In the genomic region with DNA sequence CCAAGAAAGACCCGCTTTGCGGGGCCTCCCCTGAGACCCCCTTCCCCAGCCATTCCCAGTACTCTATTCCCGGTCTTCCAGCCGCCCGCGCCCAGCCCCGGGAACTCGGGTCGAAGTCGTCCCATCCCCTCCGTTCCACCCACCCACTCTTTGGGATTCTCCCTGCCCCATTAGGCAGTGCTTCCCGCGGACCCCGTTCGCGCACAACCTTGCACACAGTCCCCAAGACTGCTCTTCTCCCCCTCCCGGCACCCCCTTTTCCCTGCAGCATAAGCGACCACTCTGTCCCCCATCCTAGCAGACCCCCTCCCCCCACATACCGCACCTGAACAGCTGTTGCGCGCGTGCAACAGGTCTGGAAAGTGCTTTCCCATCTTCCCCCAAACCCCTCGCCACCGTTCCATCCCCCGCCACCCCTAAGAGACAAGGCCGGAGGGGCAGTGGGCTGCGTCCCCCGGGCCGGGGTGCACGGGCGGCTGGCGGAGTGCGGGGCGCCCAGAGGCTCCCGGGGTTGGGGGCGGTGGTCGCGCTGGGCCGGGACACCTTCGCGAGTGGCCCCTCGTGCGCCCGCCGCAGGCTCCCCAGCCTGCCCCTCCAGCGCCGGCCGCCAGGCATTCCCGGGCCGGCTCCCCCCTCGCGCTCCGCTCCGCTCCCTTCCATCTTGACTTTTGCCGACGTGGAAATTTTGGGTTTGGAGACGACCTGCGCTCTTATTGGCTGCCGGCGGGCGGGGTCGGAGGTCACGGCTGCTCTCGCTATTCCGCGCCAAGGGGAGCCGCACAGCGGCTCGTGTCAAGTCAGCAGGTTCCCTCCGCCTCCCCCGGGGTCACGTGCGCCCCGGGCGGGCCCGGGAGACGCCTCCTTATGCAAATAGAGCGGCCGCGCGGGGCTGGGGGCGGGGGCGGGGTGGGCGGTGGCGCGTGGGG, we compare ENCODE assay signal across 8 cellular contexts.
A peak's percentile ranks its signal among the peaks of the same experiment; 100 is the strongest.
DNase-seq lines count a peak whose midpoint lies in the region; ATAC-seq and TF ChIP-seq lines count a peak whose summit lies in the region.

No MANE protein-coding gene starts in this region.

- peak overlapping the region; percentile 65 for H3K4me3 ChIP-seq in CD8-positive, alpha-beta T cell (ENCODE audit: low read depth, low read length)
- peak overlapping the region; percentile 44 for H3K4me3 ChIP-seq in mononuclear cell (ENCODE audit: low read length)

- H3K36me3 Mint-ChIP-seq in CD8-positive, alpha-beta T cell, result no peaks in the 10 kb centered on the region

- no peaks in the 10 kb centered on the region for H3K9me3 Mint-ChIP-seq in CD8-positive, alpha-beta T cell

- intact Hi-C loops in CD8-positive, alpha-beta T cell (cut with DNase I, micrococcal nuclease), result loop anchor here (2.0 to 10.0 kb wide), 10 partner anchors 202 to 1792 kb away; partner anchors contain the start of genes CBX3 (in 2 of the 2), HNRNPA2B1 (in 2 of the 2), SNX10 (in 2 of the 2) and HOXA7 (in 1 of the 2)

- peak; percentile 97 for ATAC-seq in CD8-positive, alpha-beta T cell
- peak; percentile 75 for ATAC-seq in GM19452 (IDR thresholded peaks at IDR 0.05; ENCODE audit: unreplicated experiment)
- ATAC-seq in HG03571 (IDR thresholded peaks at IDR 0.05; ENCODE audit: unreplicated experiment), result peak; percentile 85

- no peaks in the 10 kb centered on the region for H3K9me3 ChIP-seq in CD8-positive, alpha-beta T cell (ENCODE audit: low read length)
- no peaks in the 10 kb centered on the region for H3K9me3 ChIP-seq in mononuclear cell (ENCODE audit: low read depth, low read length)

- no peak overlapping the region for H3K27ac ChIP-seq in CD8-positive, alpha-beta T cell (ENCODE audit: low read depth, low read length)

- no peaks in the 10 kb centered on the region for H3K27me3 ChIP-seq in CD8-positive, alpha-beta T cell (ENCODE audit: insufficient read depth, low read length)
- H3K27me3 ChIP-seq in mononuclear cell (ENCODE audit: insufficient read depth, low read length), result peaks cover 28% of the 10 kb centered on the region

- peak; percentile 70 to 92 (median 84) for DNase-seq in CD8-positive, alpha-beta T cell
- DNase-seq in NCI-H82 treated with DMSO at 0.1 percent for 48 hours (lab: John Stamatoyannopoulos, UW; ENCODE audit: unreplicated experiment) (peak; percentile 85), epidermal melanocyte (ENCODE audit: insufficient read length, low spot score) (peak; percentile 80)
- DNase-seq in activated CD8-positive, alpha-beta memory T cell treated with anti-CD3 and anti-CD28 coated beads, Interleukin-2, amount 50 U/mL, for 1 hour (ENCODE audit: extremely low read depth), result peak; percentile 55
- peak; percentile 59 to 74 for DNase-seq in stimulated activated CD8-positive, alpha-beta memory T cell treated with anti-CD3 and anti-CD28 coated beads, Interleukin-2, amount 100 ng/mL, for 48 hours (ENCODE audit: low read depth in 2 of 2)

- POLR2A ChIA-PET in CD8-positive, alpha-beta T cell (lab: Charles Lee), result no interaction called here

- peak overlapping the region; percentile 90 for H3K4me3 Mint-ChIP-seq in CD8-positive, alpha-beta T cell

- H3K27ac Mint-ChIP-seq in CD8-positive, alpha-beta T cell, result peak overlapping the region; percentile 76

- no peak for TF ChIP-seq CTCF in CD8-positive, alpha-beta T cell (IDR thresholded peaks at IDR 0.05)

- peaks cover 2% of the 10 kb centered on the region for H3K27me3 Mint-ChIP-seq in CD8-positive, alpha-beta T cell (ENCODE audit: low read depth)

- CTCF ChIA-PET in CD8-positive, alpha-beta T cell (lab: Charles Lee), result interaction anchor here (1.0 to 1.8 kb wide), 2 partner anchors 58 to 254 kb away, joined by 3 to 9 read pairs; no protein-coding TSS in a partner anchor

- H3K4me1 Mint-ChIP-seq in CD8-positive, alpha-beta T cell (ENCODE audit: low read depth), result peaks cover 22% of the 10 kb centered on the region

- no peaks in the 10 kb centered on the region for H3K36me3 ChIP-seq in CD8-positive, alpha-beta T cell (ENCODE audit: insufficient read depth, low read length)

- peaks cover 18% of the 10 kb centered on the region for H3K4me1 ChIP-seq in CD8-positive, alpha-beta T cell (ENCODE audit: insufficient read depth, low read length)
- peaks cover 21% of the 10 kb centered on the region for H3K4me1 ChIP-seq in mononuclear cell (ENCODE audit: insufficient read depth, low read length)
